ENCODE assay signal across 25 cellular contexts in the genomic region with DNA sequence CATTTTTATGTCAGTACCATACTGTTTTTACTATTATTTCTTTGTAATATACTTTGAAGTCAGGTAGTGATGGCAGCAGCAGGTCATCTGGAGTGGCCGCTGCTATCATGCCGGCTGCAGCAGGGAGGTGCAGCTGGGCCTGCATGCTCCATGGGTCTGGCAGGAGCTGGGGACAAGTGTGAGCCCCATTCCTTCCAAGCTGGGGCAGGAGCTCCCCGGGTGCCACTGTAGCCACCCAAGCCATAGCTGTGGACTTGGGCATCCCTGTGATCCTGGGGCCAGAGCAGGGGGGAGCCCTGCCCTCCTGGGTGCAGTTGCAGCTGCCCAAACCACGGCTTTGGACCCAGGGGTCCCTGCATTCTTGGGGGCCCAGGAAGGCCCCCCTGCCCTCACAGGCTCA. TPM values are rescaled to one million over a fixed set of nuclear protein-coding genes. Genes with fewer than 3 reads are reported as not detected.
"Had no signal": no experiment of that assay in that cellular context is flagged by ENCODE, and none has a peak within 500 bp of the region (broad histone marks: within the 10 kb centered on the region; RNA-seq: fewer than 3 reads in every experiment).

No MANE protein-coding gene starts in this region.

- H3K4me3 ChIP-seq: dorsolateral prefrontal cortex, left lung, ovary, psoas muscle, sigmoid colon, testis, tibial artery, upper lobe of left lung had no signal

- H3K4me1 ChIP-seq: left lung, psoas muscle, sigmoid colon, testis, tibial artery, upper lobe of left lung had no signal

- H3K27ac ChIP-seq: dorsolateral prefrontal cortex, left lung, ovary, psoas muscle, sigmoid colon, testis, tibial artery, upper lobe of left lung had no signal

- H3K9me3 Mint-ChIP-seq: stimulated activated memory B cell treated with anti-CD40 and anti-IgM and Interleukin-4, amounts not matched to agents 10 μg/mL and 1 μg/mL and 100 μg/mL, for 72 hours had no signal

- H3K36me3 ChIP-seq: left lung, ovary, sigmoid colon, tibial artery, upper lobe of left lung had no signal

- H3K9me3 ChIP-seq: left lung, ovary, psoas muscle, sigmoid colon, testis, tibial artery, upper lobe of left lung had no signal

- H3K27me3 ChIP-seq: dorsolateral prefrontal cortex, left lung, ovary, sigmoid colon, testis, tibial artery, upper lobe of left lung had no signal

- H3K36me3 Mint-ChIP-seq: naive thymus-derived CD4-positive, alpha-beta T cell; stimulated activated memory B cell treated with anti-CD40 and anti-IgM and Interleukin-4, amounts not matched to agents 10 μg/mL and 1 μg/mL and 100 μg/mL, for 72 hours had no signal

- DNase-seq: dorsolateral prefrontal cortex; effector CD4-positive, alpha-beta T cell; hypothalamus; left cardiac atrium; mesendoderm; midbrain; naive thymus-derived CD4-positive, alpha-beta T cell; nucleus accumbens; ovary; posterior cingulate gyrus; psoas muscle; sigmoid colon; stimulated activated CD4-positive, alpha-beta T cell treated with anti-CD3 and anti-CD28 coated beads, Interleukin-4, amount 100 ng/mL, for 4 hours; stimulated activated naive CD8-positive, alpha-beta T cell treated with anti-CD3 and anti-CD28 coated beads, Interleukin-15, Interleukin-2, amounts not matched to agents 100 U/mL and 50 U/mL, for 24 hours; substantia nigra; testis; tibial artery had no signal

- H3K4me3 Mint-ChIP-seq: naive thymus-derived CD4-positive, alpha-beta T cell; nephron; stimulated activated memory B cell treated with anti-CD40 and anti-IgM and Interleukin-4, amounts not matched to agents 10 μg/mL and 1 μg/mL and 100 μg/mL, for 72 hours had no signal

- H3K27ac Mint-ChIP-seq: naive thymus-derived CD4-positive, alpha-beta T cell; nephron; stimulated activated memory B cell treated with anti-CD40 and anti-IgM and Interleukin-4, amounts not matched to agents 10 μg/mL and 1 μg/mL and 100 μg/mL, for 72 hours had no signal

- ATAC-seq: left cardiac atrium; left lung; naive thymus-derived CD4-positive, alpha-beta T cell; psoas muscle; right cardiac atrium; stimulated activated naive CD8-positive, alpha-beta T cell treated with anti-CD3 and anti-CD28 coated beads, Interleukin-15, Interleukin-2, amounts not matched to agents 100 U/mL and 50 U/mL, for 24 hours had no signal

- FAIRE-seq: colon, frontal cortex, urothelium cell line had no signal

RNA-seq across cellular contexts. Expression of gene CSRNP3, which starts 59.2 kb away (rescaled TPM):
- total RNA-seq: naive thymus-derived CD4-positive, alpha-beta T cell had no signal
- polyA plus RNA-seq: naive thymus-derived CD4-positive, alpha-beta T cell had no signal
